ENCODE assay signal across 14 cellular contexts in genomic region chr11:121328967-121329653, GRCh38. TPM values are rescaled to one million over a fixed set of nuclear protein-coding genes. Genes with fewer than 3 reads are reported as not detected.
DNase-seq lines count a peak whose midpoint lies in the region; ATAC-seq and TF ChIP-seq lines count a peak whose summit lies in the region.
"Had no signal": no experiment of that assay in that cellular context is flagged by ENCODE, and none has a peak within 500 bp of the region (broad histone marks: within the 10 kb centered on the region; RNA-seq: fewer than 3 reads in every experiment).

No MANE protein-coding gene starts in this region.

- POLR2A ChIA-PET in naive thymus-derived CD8-positive, alpha-beta T cell (lab: Charles Lee): interaction anchor here (0.6 to 3.6 kb wide), 2 partner anchors 9 to 122 kb away, joined by 5 to 45 read pairs; partner anchors contain the start of genes SORL1 and SORL1-AS1
- POLR2A ChIA-PET in PC-3 (lab: Charles Lee; ENCODE audit: unreplicated experiment): no interaction called here

- peak overlapping the region; percentile 10; the same call in 1 of the 2 replicates for H3K9ac ChIP-seq in SU-DHL-6 (ENCODE audit: low read length)
- H3K9ac ChIP-seq in PC-3 (ENCODE audit: low read length): no peak overlapping the region
- H3K9ac ChIP-seq: neural progenitor cell had no signal

- H3K4me3 Mint-ChIP-seq in GM23338: no peak overlapping the region
- no peak overlapping the region for H3K4me3 Mint-ChIP-seq in naive thymus-derived CD8-positive, alpha-beta T cell
- H3K4me3 Mint-ChIP-seq: activated T-cell treated with anti-CD3 and anti-CD28 coated beads, Interleukin-2, amount 50 U/mL, for 24 hours; neural progenitor cell had no signal

- ATAC-seq in GM23338 (no peak), foreskin keratinocyte (no peak), PC-3 (no peak)
- ATAC-seq in naive thymus-derived CD8-positive, alpha-beta T cell: peak; percentile 49 to 50

- H3K36me3 ChIP-seq in GM23338 (ENCODE audit: insufficient read depth) (no peaks in the 10 kb centered on the region), SU-DHL-6 (ENCODE audit: low read length) (no peaks in the 10 kb centered on the region), PC-3 (ENCODE audit: low read depth, low read length) (no peaks in the 10 kb centered on the region), right atrium auricular region (no peaks in the 10 kb centered on the region)
- H3K36me3 ChIP-seq: neural progenitor cell had no signal

- no peak overlapping the region for H3K4me2 ChIP-seq in GM23338
- H3K4me2 ChIP-seq in SU-DHL-6 (ENCODE audit: low read depth, low read length, poor library complexity, severe bottlenecking): peak overlapping the region; percentile 36
- H3K4me2 ChIP-seq in PC-3 (ENCODE audit: low read length): no peak overlapping the region
- H3K4me2 ChIP-seq: neural progenitor cell had no signal

- H3K79me2 ChIP-seq in GM23338 (replicated peaks; ENCODE audit: insufficient read depth): no peaks in the 10 kb centered on the region
- H3K79me2 ChIP-seq in SU-DHL-6 (ENCODE audit: insufficient read depth, low read length): no peaks in the 10 kb centered on the region
- H3K79me2 ChIP-seq in PC-3 (ENCODE audit: low read length): no peaks in the 10 kb centered on the region

- H3K4me3 ChIP-seq in GM23338: no peak overlapping the region
- H3K4me3 ChIP-seq in SU-DHL-6 (ENCODE audit: insufficient read depth, low read length, poor library complexity, severe bottlenecking): no peak overlapping the region
- no peak overlapping the region for H3K4me3 ChIP-seq in PC-3 (ENCODE audit: low read length)
- H3K4me3 ChIP-seq in right atrium auricular region: no peak overlapping the region
- H3K4me3 ChIP-seq: neural progenitor cell, skin epidermis had no signal

- H3K4me1 ChIP-seq in GM23338 (ENCODE audit: insufficient read depth) (0 out of 2 replicates have a peak, but pooled peaks cover 4% of the 10 kb centered on the region), foreskin keratinocyte (no peaks in the 10 kb centered on the region), PC-3 (ENCODE audit: insufficient read depth, low read length) (no peaks in the 10 kb centered on the region), right atrium auricular region (peaks cover 0 to 9% of the 10 kb centered on the region in 2 donors)
- H3K4me1 ChIP-seq: neural progenitor cell had no signal

- H3F3A ChIP-seq in GM23338 (replicated peaks; ENCODE audit: low read depth) (no peaks in the 10 kb centered on the region), SU-DHL-6 (ENCODE audit: insufficient read depth) (peaks cover 16% of the 10 kb centered on the region), PC-3 (ENCODE audit: low read length, unreplicated experiment) (no peaks in the 10 kb centered on the region)

- no peaks in the 10 kb centered on the region for H4K20me1 ChIP-seq in GM23338 (replicated peaks; ENCODE audit: insufficient read depth)
- no peaks in the 10 kb centered on the region for H4K20me1 ChIP-seq in SU-DHL-6 (ENCODE audit: low read depth, low read length)
- H4K20me1 ChIP-seq in PC-3 (ENCODE audit: low read length): no peaks in the 10 kb centered on the region

- H2AFZ ChIP-seq in GM23338 (peak overlapping the region; percentile 90), SU-DHL-6 (ENCODE audit: low read depth, low read length, severe bottlenecking) (no peak overlapping the region), PC-3 (ENCODE audit: low read length) (no peak overlapping the region)
- H2AFZ ChIP-seq: neural progenitor cell had no signal

- BruUV-seq in PC-3 (replicated peaks; lab: Mats Ljungman, UMichigan): no TSS peak

- no peaks in the 10 kb centered on the region; the same call in 2 of the 3 replicates for H3K4me1 Mint-ChIP-seq in GM23338
- peaks cover 8 to 11% (median 9%) of the 10 kb centered on the region in 4 donors for H3K4me1 Mint-ChIP-seq in naive thymus-derived CD8-positive, alpha-beta T cell
- H3K4me1 Mint-ChIP-seq: neural progenitor cell had no signal

- CTCF ChIA-PET in PC-3 (lab: Charles Lee): no interaction called here

- 0 out of 2 replicates have a peak overlapping the region, but pooled peaks have one; percentile 14 for H3K27ac ChIP-seq in GM23338 (ENCODE audit: low read depth)
- H3K27ac ChIP-seq in SU-DHL-6 (ENCODE audit: low read depth, low read length): no peak overlapping the region
- H3K27ac ChIP-seq in foreskin keratinocyte: no peak overlapping the region
- H3K27ac ChIP-seq in PC-3 (ENCODE audit: low read length): no peak overlapping the region
- no peak overlapping the region for H3K27ac ChIP-seq in right atrium auricular region
- H3K27ac ChIP-seq: neural progenitor cell had no signal

- H3K9me3 ChIP-seq in SU-DHL-6 (ENCODE audit: insufficient read depth, low read length): no peaks in the 10 kb centered on the region
- no peaks in the 10 kb centered on the region for H3K9me3 ChIP-seq in PC-3 (ENCODE audit: low read length)
- no peaks in the 10 kb centered on the region for H3K9me3 ChIP-seq in right atrium auricular region

- H3K9me3 Mint-ChIP-seq in GM23338: no peaks in the 10 kb centered on the region
- no peaks in the 10 kb centered on the region for H3K9me3 Mint-ChIP-seq in naive thymus-derived CD8-positive, alpha-beta T cell
- H3K9me3 Mint-ChIP-seq: activated T-cell treated with anti-CD3 and anti-CD28 coated beads, Interleukin-2, amount 50 U/mL, for 24 hours; neural progenitor cell had no signal

- no peaks in the 10 kb centered on the region for H3K9me2 ChIP-seq in GM23338 (ENCODE audit: insufficient read depth)
- no peaks in the 10 kb centered on the region for H3K9me2 ChIP-seq in SU-DHL-6 (replicated peaks; ENCODE audit: insufficient read depth, low read length)
- H3K9me2 ChIP-seq in PC-3 (replicated peaks; ENCODE audit: low read length): no peaks in the 10 kb centered on the region

- no peaks in the 10 kb centered on the region for H3K27me3 Mint-ChIP-seq in GM23338 (ENCODE audit: insufficient read depth, low read depth, poor library complexity)
- H3K27me3 Mint-ChIP-seq in naive thymus-derived CD8-positive, alpha-beta T cell: no peaks in the 10 kb centered on the region
- H3K27me3 Mint-ChIP-seq: activated T-cell treated with anti-CD3 and anti-CD28 coated beads, Interleukin-2, amount 50 U/mL, for 24 hours had no signal

- H3K27me3 ChIP-seq in GM23338 (ENCODE audit: insufficient read depth) (no peaks in the 10 kb centered on the region), SU-DHL-6 (ENCODE audit: low read length) (no peaks in the 10 kb centered on the region), foreskin keratinocyte (peaks cover 49% of the 10 kb centered on the region), PC-3 (ENCODE audit: low read length) (peaks cover 9% of the 10 kb centered on the region; the same call in 1 of the 2 replicates), right atrium auricular region (no peaks in the 10 kb centered on the region)
- H3K27me3 ChIP-seq: neural progenitor cell had no signal

- no peak overlapping the region for H3K27ac Mint-ChIP-seq in GM23338
- no peak overlapping the region for H3K27ac Mint-ChIP-seq in naive thymus-derived CD8-positive, alpha-beta T cell
- H3K27ac Mint-ChIP-seq: activated T-cell treated with anti-CD3 and anti-CD28 coated beads, Interleukin-2, amount 50 U/mL, for 24 hours; neural progenitor cell had no signal

- no peak for TF ChIP-seq CTCF in GM23338 (conservative IDR thresholded peaks at IDR 0.05; ENCODE audit: low read depth in 2 of 2)
- TF ChIP-seq CTCF in SU-DHL-6 (IDR thresholded peaks at IDR 0.05; ENCODE audit: insufficient read depth, low read length, poor library complexity, severe bottlenecking): no peak
- TF ChIP-seq CTCF in foreskin keratinocyte (conservative IDR thresholded peaks at IDR 0.05): no peak
- TF ChIP-seq CTCF in PC-3 (conservative IDR thresholded peaks at IDR 0.05; ENCODE audit: low read depth, low read length): no peak
- no peak for TF ChIP-seq CTCF in right atrium auricular region (IDR thresholded peaks at IDR 0.05)

- intact Hi-C loops in PC-3 (cut with micrococcal nuclease): no loop called here

- no peaks in the 10 kb centered on the region for H3K36me3 Mint-ChIP-seq in GM23338 (ENCODE audit: low read depth)
- no peaks in the 10 kb centered on the region for H3K36me3 Mint-ChIP-seq in naive thymus-derived CD8-positive, alpha-beta T cell
- H3K36me3 Mint-ChIP-seq: neural progenitor cell had no signal

- DNase-seq in activated CD4-positive, alpha-beta T cell treated with anti-CD3 and anti-CD28 coated beads for 48 hours: peak; percentile 13
- no peak for DNase-seq in activated CD4-positive, alpha-beta T cell treated with anti-CD3 and anti-CD28 coated beads, Interleukin-2, amount 50 U/mL, for 1 hour
- DNase-seq in GM23338 (ENCODE audit: low spot score) (no peak), foreskin keratinocyte (no peak), PC-3 (no peak), right atrium auricular region (ENCODE audit: low spot score) (no peak)
- DNase-seq in naive thymus-derived CD8-positive, alpha-beta T cell: peak in 3 of 10 donors; percentile 10 to 24 (median 24)
- DNase-seq: ACHN, head of caudate nucleus, left colon had no signal

TF ChIP-seq in GM23338, 12 proteins besides CTCF, POLR2A, EP300 and RAD21 (continues in another document):
- TF ChIP-seq CREB1 (CRISPR knock-in tag; IDR thresholded peaks at IDR 0.05; ENCODE audit: low read depth): no peak

RNA-seq across cellular contexts. Expression of gene SC5D, which starts 36.5 kb away (rescaled TPM):
- total RNA-seq in GM23338 (2014; rRNA removed; shearing (Covaris generic)): 118 and 138 TPM in 2 replicates
- polyA plus RNA-seq in GM23338 (2016; fragmentation: Nextera tagmentation; extraction: Ambion mirVana) (66.7 and 79.0 TPM in 2 replicates), foreskin keratinocyte (38.7 and 53.9 TPM in 2 replicates)
- 10 to 100 TPM; 30.4 to 34.8 TPM for total RNA-seq in naive thymus-derived CD8-positive, alpha-beta T cell
- 10 to 100 TPM in 2 of 3 donors, 1 to 10 TPM in 1; 8.7 to 12.7 (median 10.7) TPM for polyA plus RNA-seq in naive thymus-derived CD8-positive, alpha-beta T cell
- total RNA-seq in foreskin keratinocyte (77.0 and 89.2 TPM in 2 replicates), PC-3 (2014; rRNA removed) (38.4 and 43.0 TPM in 2 replicates), right atrium auricular region (10 to 100 TPM; 21.6 to 22.1 TPM)

Comparison
In these comparisons a context has a peak if more than half of its experiments do, and no peak if none do; other contexts are left out.
1. ATAC-seq: peak in naive thymus-derived CD8-positive, alpha-beta T cell (2 of 2); none in GM23338 (single experiment), foreskin keratinocyte (single experiment) and PC-3 (single experiment).